12 cellular contexts compared by ENCODE assay signal in the genomic region with DNA sequence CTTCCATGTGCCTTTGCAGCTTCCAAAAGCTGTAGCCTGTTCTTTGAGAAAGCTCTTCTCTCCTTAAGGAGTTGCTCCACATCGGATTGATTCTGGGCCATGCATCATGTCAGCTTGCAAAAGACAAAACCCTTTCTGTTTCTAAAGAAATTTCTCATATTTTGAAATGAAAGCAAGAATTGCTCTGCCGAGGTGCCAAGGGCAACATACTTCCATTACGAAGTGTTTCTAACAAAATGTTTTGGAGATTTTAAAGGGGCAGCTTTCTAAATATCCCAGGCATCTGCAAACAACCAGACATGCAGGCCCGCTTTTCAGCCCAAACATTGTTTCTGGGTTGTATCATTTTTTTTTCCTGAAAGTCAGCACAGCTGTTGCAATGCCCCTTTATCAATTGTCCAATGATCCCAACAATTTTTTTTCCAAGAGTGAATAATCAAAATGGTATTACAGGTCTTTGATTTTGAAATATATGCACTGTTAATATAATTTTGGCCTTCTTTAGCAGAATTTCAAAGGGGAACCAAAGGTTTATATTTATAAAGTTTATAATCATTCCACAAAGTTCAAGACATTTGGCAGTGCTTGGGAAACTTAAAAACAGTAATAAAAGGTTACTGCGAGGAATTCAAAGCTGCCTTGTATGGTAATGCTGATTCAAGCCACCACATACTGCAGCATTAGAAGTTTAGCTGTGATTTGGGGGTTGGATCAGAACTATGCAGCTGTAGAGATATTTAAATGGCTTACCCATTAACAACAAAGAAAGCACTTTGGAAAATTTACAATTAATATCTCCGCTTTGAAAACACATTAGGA.
DNase-seq lines count a peak whose midpoint lies in the region; ATAC-seq and TF ChIP-seq lines count a peak whose summit lies in the region.
"Had no signal": no experiment of that assay in that cellular context is flagged by ENCODE, and none has a peak within 500 bp of the region (broad histone marks: within the 10 kb centered on the region; RNA-seq: fewer than 3 reads in every experiment).

No MANE protein-coding gene starts in this region.

- H3K27ac ChIP-seq in subcutaneous abdominal adipose tissue (ENCODE audit: low read depth, low read length): peak overlapping the region; percentile 86
- H3K27ac ChIP-seq: WERI-Rb-1 had no signal

- intact Hi-C loops in MCF 10A (cut with micrococcal nuclease): no loop called here

- TF ChIP-seq CTCF in HFFc6 (IDR thresholded peaks at IDR 0.05) (no peak), MCF 10A (IDR thresholded peaks at IDR 0.05; ENCODE audit: unreplicated experiment) (no peak), kidney epithelial cell (IDR thresholded peaks at IDR 0.05; ENCODE audit: insufficient read depth, low read length, poor library complexity, severe bottlenecking) (no peak)

- H3K36me3 Mint-ChIP-seq in HFFc6 (ENCODE audit: low read depth) (peaks cover 16% of the 10 kb centered on the region), MCF 10A (ENCODE audit: insufficient read depth, unreplicated experiment) (peaks cover 7% of the 10 kb centered on the region)
- H3K36me3 Mint-ChIP-seq: activated naive CD8-positive, alpha-beta T cell treated with anti-CD3 and anti-CD28 coated beads for 36 hours had no signal

- peak overlapping the region; percentile 79 for H3K27ac Mint-ChIP-seq in HFFc6
- peak overlapping the region; percentile 82 for H3K27ac Mint-ChIP-seq in MCF 10A (ENCODE audit: low read depth, unreplicated experiment)
- H3K27ac Mint-ChIP-seq: activated naive CD8-positive, alpha-beta T cell treated with anti-CD3 and anti-CD28 coated beads for 36 hours had no signal

- CTCF ChIA-PET in MCF 10A (lab: Yijun Ruan, JAX): interaction anchor here (0.7 to 1.6 kb wide), 14 partner anchors 20 to 318 kb away, joined by 3 to 7 read pairs (median 4); partner anchors contain the start of gene CAV2

- H3K36me3 ChIP-seq in kidney epithelial cell (ENCODE audit: control insufficient read depth, insufficient read depth, low read length): no peaks in the 10 kb centered on the region
- no peaks in the 10 kb centered on the region for H3K36me3 ChIP-seq in subcutaneous abdominal adipose tissue (ENCODE audit: control insufficient read depth in 5 of 5, insufficient read depth in 5 of 5, low read length in 5 of 5)
- H3K36me3 ChIP-seq: WERI-Rb-1 had no signal

- H3K9me3 Mint-ChIP-seq in HFFc6 (no peaks in the 10 kb centered on the region), MCF 10A (ENCODE audit: unreplicated experiment) (no peaks in the 10 kb centered on the region)
- H3K9me3 Mint-ChIP-seq: activated naive CD8-positive, alpha-beta T cell treated with anti-CD3 and anti-CD28 coated beads for 36 hours had no signal

- peak overlapping the region in 3 of 5 donors; percentile 12 to 63 (median 19) for H3K9ac ChIP-seq in subcutaneous abdominal adipose tissue (ENCODE audit: low read length in 5 of 5)

- POLR2A ChIA-PET in MCF 10A (lab: Yijun Ruan, JAX): interaction anchor here (0.5 to 4.5 kb wide), 31 partner anchors 8 to 408 kb away, joined by 3 to 54 read pairs (median 6); partner anchors contain the start of genes CAV2 and TES

- no peaks in the 10 kb centered on the region for H3K9me3 ChIP-seq in subcutaneous abdominal adipose tissue (ENCODE audit: control insufficient read depth in 5 of 5, low read length in 5 of 5)

- DNase-seq in HFFc6 (no peak), MCF 10A (ENCODE audit: unreplicated experiment) (peak; percentile 57), kidney epithelial cell (ENCODE audit: low read depth) (peak; percentile 14), NCI-H1436 (lab: John Stamatoyannopoulos, UW) (no peak), Kasumi-1 (lab: John Stamatoyannopoulos, UW) (no peak)
- no peak for DNase-seq in stimulated activated CD4-positive, alpha-beta T cell treated with anti-CD3 and anti-CD28 coated beads, Interleukin-15, amount 100 ng/mL, for 24 hours
- DNase-seq: activated naive CD8-positive, alpha-beta T cell treated with anti-CD3 and anti-CD28 coated beads for 36 hours; NCI-H748 treated with DMSO at 0.1 percent for 48 hours; WERI-Rb-1 had no signal

- no peaks in the 10 kb centered on the region for H3K27me3 ChIP-seq in kidney epithelial cell (ENCODE audit: control insufficient read depth, insufficient read depth, low read length)
- H3K27me3 ChIP-seq in subcutaneous abdominal adipose tissue (ENCODE audit: control insufficient read depth in 5 of 5, insufficient read depth in 4 of 5, low read length in 5 of 5): no peaks in the 10 kb centered on the region

- no peak for ATAC-seq in GM21723 (IDR thresholded peaks at IDR 0.05; ENCODE audit: unreplicated experiment)
- ATAC-seq: K562 had no signal

- no peak overlapping the region for H3K4me3 ChIP-seq in kidney epithelial cell (ENCODE audit: low read depth, low read length)
- peak overlapping the region in 2 of 5 donors; percentile 3 to 18 for H3K4me3 ChIP-seq in subcutaneous abdominal adipose tissue (ENCODE audit: low read depth in 1 of 5, low read length in 5 of 5)
- H3K4me3 ChIP-seq: K562 had no signal

- H3K4me1 Mint-ChIP-seq in HFFc6 (ENCODE audit: low read depth) (peaks cover 91% of the 10 kb centered on the region), MCF 10A (ENCODE audit: insufficient read depth, unreplicated experiment) (peaks cover 47% of the 10 kb centered on the region)
- H3K4me1 Mint-ChIP-seq: activated naive CD8-positive, alpha-beta T cell treated with anti-CD3 and anti-CD28 coated beads for 36 hours had no signal

- BruUV-seq in MCF 10A (replicated peaks; lab: Mats Ljungman, UMichigan): TSS peak; percentile 69

- H3K4me3 Mint-ChIP-seq in HFFc6 (peak overlapping the region; percentile 82), MCF 10A (ENCODE audit: unreplicated experiment) (peak overlapping the region; percentile 58)
- H3K4me3 Mint-ChIP-seq: activated naive CD8-positive, alpha-beta T cell treated with anti-CD3 and anti-CD28 coated beads for 36 hours had no signal

- H3K27me3 Mint-ChIP-seq in HFFc6 (ENCODE audit: insufficient read depth) (no peaks in the 10 kb centered on the region), MCF 10A (ENCODE audit: insufficient read depth, unreplicated experiment) (no peaks in the 10 kb centered on the region)

- H3K4me1 ChIP-seq in subcutaneous abdominal adipose tissue (ENCODE audit: control insufficient read depth in 5 of 5, insufficient read depth in 5 of 5, low read length in 5 of 5): peaks cover 8 to 37% (median 28%) of the 10 kb centered on the region in 5 donors

Comparison
In these comparisons a context has a peak if more than half of its experiments do, and no peak if none do; other contexts are left out.
1. DNase-seq: peak in MCF 10A (single experiment) and kidney epithelial cell (single experiment); none in HFFc6 (single experiment), NCI-H1436 (single experiment), Kasumi-1 (0 of 2) and stimulated activated CD4-positive, alpha-beta T cell treated with anti-CD3 and anti-CD28 coated beads, Interleukin-15, amount 100 ng/mL, for 24 hours (single experiment).